13 cellular contexts compared by ENCODE assay signal in the genomic region with DNA sequence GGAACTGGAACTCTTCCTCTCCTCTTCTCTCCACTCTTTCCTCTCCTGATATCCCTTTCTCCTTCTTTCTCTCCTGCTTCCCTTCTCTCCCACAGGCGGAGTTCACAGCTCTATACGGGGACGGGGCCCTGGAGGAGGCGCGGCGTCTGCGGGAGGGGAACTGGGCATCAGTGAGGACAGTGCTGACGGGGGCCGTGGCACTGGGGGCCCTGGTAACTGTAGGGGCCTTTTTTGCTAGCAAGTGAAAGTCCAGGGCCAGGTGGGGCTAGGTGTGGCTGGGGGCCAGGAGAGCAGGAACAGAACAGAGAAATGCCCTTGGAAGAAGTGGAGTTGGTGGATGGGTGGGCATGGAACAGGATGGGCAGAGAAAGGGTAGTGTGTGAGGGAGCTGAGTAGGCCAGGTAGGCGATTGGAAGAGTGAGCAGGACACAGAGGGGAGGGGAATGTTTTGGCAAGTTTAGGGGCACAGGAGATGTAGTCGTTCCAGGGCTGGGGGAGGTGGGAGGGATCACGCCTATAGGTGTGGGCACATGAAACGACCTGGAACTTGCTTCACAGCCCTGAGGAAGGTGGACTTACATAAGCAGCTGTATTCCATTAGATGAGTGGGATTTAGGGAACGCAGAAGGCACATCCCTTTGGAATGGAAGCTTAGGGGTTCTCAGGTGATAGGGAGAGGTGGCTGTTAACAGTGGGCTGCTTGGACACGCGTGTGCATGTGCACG. TPM values are rescaled to one million over a fixed set of nuclear protein-coding genes. Genes with fewer than 3 reads are reported as not detected.
DNase-seq lines count a peak whose midpoint lies in the region; ATAC-seq and TF ChIP-seq lines count a peak whose summit lies in the region.
"Had no signal": no experiment of that assay in that cellular context is flagged by ENCODE, and none has a peak within 500 bp of the region (broad histone marks: within the 10 kb centered on the region; RNA-seq: fewer than 3 reads in every experiment).

No MANE protein-coding gene starts in this region.

- no peaks in the 10 kb centered on the region for H3K36me3 Mint-ChIP-seq in activated CD4-positive, alpha-beta T cell treated with anti-CD3 and anti-CD28 coated beads, Interleukin-2, amount 10 ng/mL, durations not matched to agents 7 days and 5 days (ENCODE audit: low read depth)
- no peaks in the 10 kb centered on the region for H3K36me3 Mint-ChIP-seq in activated CD4-positive, alpha-beta T cell treated with anti-CD3 and anti-CD28 coated beads for 36 hours (ENCODE audit: low read depth)

- WGBS in suprapubic skin: 75% methylated on average over 17 of the region's 17 CpGs

- peaks cover 13% of the 10 kb centered on the region for H3K4me1 Mint-ChIP-seq in activated CD4-positive, alpha-beta T cell treated with anti-CD3 and anti-CD28 coated beads, Interleukin-2, amount 10 ng/mL, durations not matched to agents 7 days and 5 days
- no peaks in the 10 kb centered on the region for H3K4me1 Mint-ChIP-seq in activated CD4-positive, alpha-beta T cell treated with anti-CD3 and anti-CD28 coated beads for 36 hours

- no peak overlapping the region for H3K27ac ChIP-seq in suprapubic skin

- no peak for DNase-seq in activated CD4-positive, alpha-beta T cell treated with anti-CD3 and anti-CD28 coated beads, Interleukin-2, amount 10 ng/mL, durations not matched to agents 7 days and 5 days
- no peak for DNase-seq in activated CD4-positive, alpha-beta T cell treated with anti-CD3 and anti-CD28 coated beads for 36 hours
- DNase-seq in fibroblast of mammary gland (ENCODE audit: low read depth): no peak
- no peak for DNase-seq in suprapubic skin (ENCODE audit: low spot score in 2 of 2)
- DNase-seq: activated CD8-positive, alpha-beta memory T cell treated with anti-CD3 and anti-CD28 coated beads, Interleukin-2, amount 50 U/mL, for 48 hours; amygdala; NCI-H2029; occipital lobe; stimulated activated CD4-positive, alpha-beta T cell treated with anti-CD3 and anti-CD28 coated beads, Interleukin-4, amount 100 ng/mL, for 1 hour; T-helper 17 cell had no signal

- H3K4me1 ChIP-seq in suprapubic skin: peaks cover 36% of the 10 kb centered on the region

- H3K36me3 ChIP-seq in suprapubic skin: peaks cover 29% of the 10 kb centered on the region

- peak overlapping the region; percentile 38 for H3K27ac Mint-ChIP-seq in activated CD4-positive, alpha-beta T cell treated with anti-CD3 and anti-CD28 coated beads, Interleukin-2, amount 10 ng/mL, durations not matched to agents 7 days and 5 days
- H3K27ac Mint-ChIP-seq in activated CD4-positive, alpha-beta T cell treated with anti-CD3 and anti-CD28 coated beads for 36 hours: no peak overlapping the region

- TF ChIP-seq EP300 in suprapubic skin (IDR thresholded peaks at IDR 0.05): no peak

- ATAC-seq in activated CD4-positive, alpha-beta T cell treated with anti-CD3 and anti-CD28 coated beads for 36 hours: no peak
- no peak for ATAC-seq in HG02759 (IDR thresholded peaks at IDR 0.05; ENCODE audit: unreplicated experiment)
- ATAC-seq in GM21717 (IDR thresholded peaks at IDR 0.05; ENCODE audit: unreplicated experiment): no peak
- ATAC-seq: T-helper 17 cell had no signal

- no peaks in the 10 kb centered on the region for H3K9me3 Mint-ChIP-seq in activated CD4-positive, alpha-beta T cell treated with anti-CD3 and anti-CD28 coated beads, Interleukin-2, amount 10 ng/mL, durations not matched to agents 7 days and 5 days
- H3K9me3 Mint-ChIP-seq in activated CD4-positive, alpha-beta T cell treated with anti-CD3 and anti-CD28 coated beads for 36 hours (ENCODE audit: low read depth): no peaks in the 10 kb centered on the region

- POLR2A ChIA-PET in activated CD4-positive, alpha-beta T cell treated with anti-CD3 and anti-CD28 coated beads, Interleukin-2, amount 10 ng/mL, durations not matched to agents 7 days and 5 days (lab: Charles Lee): interaction anchor here (0.6 kb wide), 1 partner anchor 8 kb away, joined by 3 read pairs; no protein-coding TSS in a partner anchor
- POLR2A ChIA-PET in activated CD4-positive, alpha-beta T cell treated with anti-CD3 and anti-CD28 coated beads for 36 hours (lab: Charles Lee): no interaction called here

- TF ChIP-seq CTCF in fibroblast of mammary gland (conservative IDR thresholded peaks at IDR 0.05; ENCODE audit: control insufficient read depth, insufficient read depth, low read depth, low read length) (no peak), suprapubic skin (IDR thresholded peaks at IDR 0.05) (no peak)

- H3K4me3 Mint-ChIP-seq in activated CD4-positive, alpha-beta T cell treated with anti-CD3 and anti-CD28 coated beads, Interleukin-2, amount 10 ng/mL, durations not matched to agents 7 days and 5 days: no peak overlapping the region
- H3K4me3 Mint-ChIP-seq in activated CD4-positive, alpha-beta T cell treated with anti-CD3 and anti-CD28 coated beads for 36 hours: no peak overlapping the region
- H3K4me3 Mint-ChIP-seq: T-helper 17 cell had no signal

- H3K27me3 Mint-ChIP-seq in activated CD4-positive, alpha-beta T cell treated with anti-CD3 and anti-CD28 coated beads, Interleukin-2, amount 10 ng/mL, durations not matched to agents 7 days and 5 days: peaks cover 17% of the 10 kb centered on the region
- peaks cover 20% of the 10 kb centered on the region for H3K27me3 Mint-ChIP-seq in activated CD4-positive, alpha-beta T cell treated with anti-CD3 and anti-CD28 coated beads for 36 hours

- no peaks in the 10 kb centered on the region for H3K27me3 ChIP-seq in suprapubic skin
- H3K27me3 ChIP-seq: testis had no signal

- no peak for TF ChIP-seq POLR2A in suprapubic skin (IDR thresholded peaks at IDR 0.05)

- CTCF ChIA-PET in activated CD4-positive, alpha-beta T cell treated with anti-CD3 and anti-CD28 coated beads, Interleukin-2, amount 10 ng/mL, durations not matched to agents 7 days and 5 days (lab: Charles Lee): interaction anchor here (1.1 kb wide), 1 partner anchor 12 kb away, joined by 6 read pairs; no protein-coding TSS in a partner anchor
- CTCF ChIA-PET in activated CD4-positive, alpha-beta T cell treated with anti-CD3 and anti-CD28 coated beads for 36 hours (lab: Charles Lee): interaction anchor here (1.7 kb wide), 1 partner anchor 12 kb away, joined by 7 read pairs; a partner anchor contains a TSS

- intact Hi-C loops in activated CD4-positive, alpha-beta T cell treated with anti-CD3 and anti-CD28 coated beads for 36 hours (cut with DNase I, micrococcal nuclease): loop anchor here in 1 of 2 experiments (10.0 kb wide), 2 partner anchors 724 to 1854 kb away; a partner anchor contains a TSS

- no peaks in the 10 kb centered on the region for H3K9me3 ChIP-seq in suprapubic skin
- H3K9me3 ChIP-seq: testis had no signal

- H3K4me3 ChIP-seq in fibroblast of mammary gland (ENCODE audit: control insufficient read depth, low read depth, low read length) (peak overlapping the region; percentile 95), suprapubic skin (peak overlapping the region; percentile 67)

RNA-seq across cellular contexts. Expression of a gene that starts 2.2 kb away (rescaled TPM):
- total RNA-seq in activated CD4-positive, alpha-beta T cell treated with anti-CD3 and anti-CD28 coated beads, Interleukin-2, amount 10 ng/mL, durations not matched to agents 7 days and 5 days: 1 to 10 TPM; 1.7 to 3.2 TPM
- 1 to 10 TPM in 1 of 2 experiments, under 1 TPM in 1; 0.73 to 1.2 TPM for total RNA-seq in activated CD4-positive, alpha-beta T cell treated with anti-CD3 and anti-CD28 coated beads for 36 hours
- 10 to 100 TPM; 35.4 to 48.4 (median 44.7) TPM for total RNA-seq in suprapubic skin

RNA-seq across cellular contexts. Expression of a gene that starts 6.2 kb away (rescaled TPM):
- total RNA-seq in activated CD4-positive, alpha-beta T cell treated with anti-CD3 and anti-CD28 coated beads, Interleukin-2, amount 10 ng/mL, durations not matched to agents 7 days and 5 days: 10 to 100 TPM; 38.6 to 49.2 TPM
- 10 to 100 TPM; 30.9 to 44.6 TPM for total RNA-seq in activated CD4-positive, alpha-beta T cell treated with anti-CD3 and anti-CD28 coated beads for 36 hours
- 10 to 100 TPM; 15.3 to 29.9 (median 22.5) TPM for total RNA-seq in suprapubic skin

RNA-seq across cellular contexts. Expression of a gene that starts 12.4 kb away (rescaled TPM):
- 100 to 1,000 TPM; 203 to 208 TPM for total RNA-seq in activated CD4-positive, alpha-beta T cell treated with anti-CD3 and anti-CD28 coated beads, Interleukin-2, amount 10 ng/mL, durations not matched to agents 7 days and 5 days
- 100 to 1,000 TPM; 237 to 338 TPM for total RNA-seq in activated CD4-positive, alpha-beta T cell treated with anti-CD3 and anti-CD28 coated beads for 36 hours
- 100 to 1,000 TPM in 1 of 4 donors, 10 to 100 TPM in 3; 45.1 to 109 (median 58.8) TPM for total RNA-seq in suprapubic skin

RNA-seq across cellular contexts. Expression of a gene that starts 23.0 kb away (rescaled TPM):
- 10 to 100 TPM; 11.4 TPM for total RNA-seq in activated CD4-positive, alpha-beta T cell treated with anti-CD3 and anti-CD28 coated beads, Interleukin-2, amount 10 ng/mL, durations not matched to agents 7 days and 5 days
- 10 to 100 TPM; 13.7 to 17.5 TPM for total RNA-seq in activated CD4-positive, alpha-beta T cell treated with anti-CD3 and anti-CD28 coated beads for 36 hours
- total RNA-seq in suprapubic skin: 10 to 100 TPM in 1 of 4 donors, 1 to 10 TPM in 3; 7.8 to 13.1 (median 8.5) TPM

RNA-seq across cellular contexts. Expression of a gene that starts 43.8 kb away (rescaled TPM):
- total RNA-seq in activated CD4-positive, alpha-beta T cell treated with anti-CD3 and anti-CD28 coated beads, Interleukin-2, amount 10 ng/mL, durations not matched to agents 7 days and 5 days: 1 to 10 TPM; 3.0 to 3.4 TPM
- 1 to 10 TPM; 4.7 to 5.3 TPM for total RNA-seq in activated CD4-positive, alpha-beta T cell treated with anti-CD3 and anti-CD28 coated beads for 36 hours
- total RNA-seq in suprapubic skin: 10 to 100 TPM; 15.4 to 67.6 (median 22.5) TPM

Comparison
In these comparisons a context has a peak if more than half of its experiments do, and no peak if none do; other contexts are left out.
1. RNA of a gene that starts 2.2 kb away (total RNA-seq): 35.4 to 48.4 TPM in suprapubic skin; 1.7 to 3.2 TPM in activated CD4-positive, alpha-beta T cell treated with anti-CD3 and anti-CD28 coated beads, Interleukin-2, amount 10 ng/mL, durations not matched to agents 7 days and 5 days and 0.73 to 1.2 TPM in activated CD4-positive, alpha-beta T cell treated with anti-CD3 and anti-CD28 coated beads for 36 hours; every median in the first group is over 4 times any median in the second.